Comparison of ENCODE assay signal across 8 cellular contexts in genomic region chr9:69174645-69175487, GRCh38. TPM values are rescaled to one million over a fixed set of nuclear protein-coding genes. Genes with fewer than 3 reads are reported as not detected.
DNase-seq lines count a peak whose midpoint lies in the region; ATAC-seq lines count a peak whose summit lies in the region.

No MANE protein-coding gene starts in this region.

- H3K27me3 Mint-ChIP-seq in activated T-cell treated with anti-CD3 and anti-CD28 coated beads, Interleukin-2, amount 50 U/mL, for 72 hours (ENCODE audit: low read depth) = peaks cover 45% of the 10 kb centered on the region

- peak; percentile 45 for ATAC-seq in HG02571 (IDR thresholded peaks at IDR 0.05; ENCODE audit: unreplicated experiment)
- peak; percentile 81 to 82 for ATAC-seq in activated T-cell treated with anti-CD3 and anti-CD28 coated beads, Interleukin-2, amount 50 U/mL, for 72 hours (replicated peaks in 1 of 2)

- DNase-seq in activated naive CD4-positive, alpha-beta T cell treated with Interleukin-2 at 50 U/mL for 16 hours = peak; percentile 68
- no peak for DNase-seq in activated naive CD4-positive, alpha-beta T cell (lab: John Stamatoyannopoulos, UW)
- DNase-seq in NAMALWA (ENCODE audit: low spot score) (peak; percentile 40), foreskin melanocyte (peak; percentile 72), non-pigmented ciliary epithelial cell (ENCODE audit: low read depth) (peak; percentile 97), NOMO-1 treated with DMSO at 0.1 percent for 48 hours (lab: John Stamatoyannopoulos, UW; ENCODE audit: unreplicated experiment) (no peak)
- DNase-seq in activated T-cell treated with anti-CD3 and anti-CD28 coated beads, Interleukin-2, amount 50 U/mL, for 72 hours = peak; percentile 72 to 81

- H3K36me3 Mint-ChIP-seq in activated T-cell treated with anti-CD3 and anti-CD28 coated beads, Interleukin-2, amount 50 U/mL, for 72 hours (ENCODE audit: insufficient read depth in 2 of 2) = peaks cover 0 to 4% of the 10 kb centered on the region in 2 donors

- peaks cover 77% of the 10 kb centered on the region for H3K4me1 Mint-ChIP-seq in activated T-cell treated with anti-CD3 and anti-CD28 coated beads, Interleukin-2, amount 50 U/mL, for 72 hours (ENCODE audit: low read depth)

- H3K4me3 Mint-ChIP-seq in activated T-cell treated with anti-CD3 and anti-CD28 coated beads, Interleukin-2, amount 50 U/mL, for 72 hours = peak overlapping the region; percentile 93 to 98

- H3K27ac Mint-ChIP-seq in activated T-cell treated with anti-CD3 and anti-CD28 coated beads, Interleukin-2, amount 50 U/mL, for 72 hours = peak overlapping the region; percentile 86

- H3K9me3 Mint-ChIP-seq in activated T-cell treated with anti-CD3 and anti-CD28 coated beads, Interleukin-2, amount 50 U/mL, for 72 hours = no peaks in the 10 kb centered on the region

RNA-seq across cellular contexts. Expression of gene TJP2, which starts 0.8 kb away (rescaled TPM):
- total RNA-seq in activated T-cell treated with anti-CD3 and anti-CD28 coated beads, Interleukin-2, amount 50 U/mL, for 72 hours = 10 to 100 TPM; 31.1 to 33.8 TPM

Comparison
In these comparisons a context has a peak if more than half of its experiments do, and no peak if none do; other contexts are left out.
1. DNase-seq: peak in activated naive CD4-positive, alpha-beta T cell treated with Interleukin-2 at 50 U/mL for 16 hours (single experiment), NAMALWA (single experiment), activated T-cell treated with anti-CD3 and anti-CD28 coated beads, Interleukin-2, amount 50 U/mL, for 72 hours (2 of 2), foreskin melanocyte (single experiment) and non-pigmented ciliary epithelial cell (single experiment); none in activated naive CD4-positive, alpha-beta T cell (0 of 4) and NOMO-1 treated with DMSO at 0.1 percent for 48 hours (single experiment).